ENCODE assay signal across 2 cellular contexts in genomic region chr2:27135471-27135955, GRCh38.
TF ChIP-seq lines count a peak whose summit lies in the region.

No MANE protein-coding gene starts in this region.

TF ChIP-seq in SK-N-SH, 30 proteins besides CTCF, POLR2A, EP300 and RAD21 (continued from another document):
- TF ChIP-seq USF1 (IDR thresholded peaks at IDR 0.05; ENCODE audit: borderline replicate concordance, low read depth) (no peak), PBX3 (IDR thresholded peaks at IDR 0.05) (no peak), CHD2 (IDR thresholded peaks at IDR 0.05; ENCODE audit: low read length, partially characterized antibody) (no peak), SMC3 (IDR thresholded peaks at IDR 0.05; ENCODE audit: low read depth, low read length) (no peak), NRF1 (IDR thresholded peaks at IDR 0.05; ENCODE audit: low read depth, low read length) (no peak), ELF1 (IDR thresholded peaks at IDR 0.05) (no peak), MEF2A (IDR thresholded peaks at IDR 0.05; ENCODE audit: borderline replicate concordance, low read depth) (no peak), RFX5 (IDR thresholded peaks at IDR 0.05; ENCODE audit: low read length) (no peak), FOXJ3 (CRISPR knock-in tag; IDR thresholded peaks at IDR 0.05) (no peak), RCOR1 (IDR thresholded peaks at IDR 0.05; ENCODE audit: low read length) (no peak), NFIC (IDR thresholded peaks at IDR 0.05; ENCODE audit: borderline replicate concordance) (no peak), REST (IDR thresholded peaks at IDR 0.05; ENCODE audit: low read depth, low read length) (no peak)
TF ChIP-seq in SK-N-SH: peak in this region for 0.

TF ChIP-seq in SK-N-SH treated with all-trans-retinoic acid at 6 μM for 48 hours, 23 proteins besides CTCF, POLR2A, EP300 and RAD21 (continued from another document):
- TF ChIP-seq PATZ1 (CRISPR knock-in tag; IDR thresholded peaks at IDR 0.05; ENCODE audit: borderline replicate concordance) (no peak), GLIS3 (CRISPR knock-in tag; IDR thresholded peaks at IDR 0.05) (no peak), CSRNP3 (CRISPR knock-in tag; IDR thresholded peaks at IDR 0.05) (no peak), OSR1 (CRISPR knock-in tag; IDR thresholded peaks at IDR 0.05) (no peak), RARB (CRISPR knock-in tag; IDR thresholded peaks at IDR 0.05) (no peak), SNAI2 (CRISPR knock-in tag; IDR thresholded peaks at IDR 0.05) (no peak), CREB5 (CRISPR knock-in tag; IDR thresholded peaks at IDR 0.05; ENCODE audit: low read depth) (no peak), ZNF8 (CRISPR knock-in tag; IDR thresholded peaks at IDR 0.05) (no peak)
